25 cellular contexts compared by ENCODE assay signal in genomic region chr15:96166223-96167200, GRCh38.
DNase-seq lines count a peak whose midpoint lies in the region; ATAC-seq and TF ChIP-seq lines count a peak whose summit lies in the region.
"Had no signal": no experiment of that assay in that cellular context is flagged by ENCODE, and none has a peak within 500 bp of the region (broad histone marks: within the 10 kb centered on the region; RNA-seq: fewer than 3 reads in every experiment).

No MANE protein-coding gene starts in this region.

- TF ChIP-seq CTCF in nephron (IDR thresholded peaks at IDR 0.05; ENCODE audit: unreplicated experiment in 3 of 3) (no peak), tibial nerve (IDR thresholded peaks at IDR 0.05) (no peak), natural killer cell (IDR thresholded peaks at IDR 0.05) (no peak)

- 28 to 39% methylated on average over 15 of the region's 15 CpGs for WGBS in tibial nerve, 2 donors

- no peaks in the 10 kb centered on the region for H3K27me3 ChIP-seq in tibial nerve
- H3K27me3 ChIP-seq: right lobe of liver, upper lobe of left lung had no signal

- H3K9me3 ChIP-seq in tibial nerve, result no peaks in the 10 kb centered on the region
- H3K9me3 ChIP-seq: right lobe of liver, upper lobe of left lung had no signal

- peak overlapping the region in 3 of 4 donors; percentile 69 to 80 (median 72) for H3K27ac ChIP-seq in tibial nerve
- H3K27ac ChIP-seq: right lobe of liver, upper lobe of left lung had no signal

- H3K4me3 Mint-ChIP-seq in nephron (peak overlapping the region; percentile 4 to 11 (median 10)), natural killer cell (no peak overlapping the region)
- H3K4me3 Mint-ChIP-seq: activated naive CD8-positive, alpha-beta T cell treated with anti-CD3 and anti-CD28 coated beads, Interleukin-2, amount 50 U/mL, for 24 hours; activated T-cell treated with anti-CD3 and anti-CD28 coated beads, Interleukin-2, amount 50 U/mL, for 24 hours; CD14-positive monocyte; effector memory CD8-positive, alpha-beta T cell; HFFc6; stimulated activated naive CD8-positive, alpha-beta T cell treated with anti-CD3 and anti-CD28 coated beads, Interleukin-15, Interleukin-2, amounts not matched to agents 100 ng/mL and 50 ng/mL, for 24 hours; T-helper 17 cell had no signal

- intact Hi-C loops in natural killer cell (cut with micrococcal nuclease), result no loop called here

- H3K36me3 Mint-ChIP-seq in nephron (ENCODE audit: low read depth) (peaks cover 32% of the 10 kb centered on the region), natural killer cell (no peaks in the 10 kb centered on the region)
- H3K36me3 Mint-ChIP-seq: CD14-positive monocyte had no signal

- H3K27me3 Mint-ChIP-seq in nephron (ENCODE audit: low read depth) (no peaks in the 10 kb centered on the region), natural killer cell (ENCODE audit: low read depth in 2 of 2) (peaks cover 42 to 79% of the 10 kb centered on the region in 2 donors)

- no peaks in the 10 kb centered on the region for H3K36me3 ChIP-seq in tibial nerve
- H3K36me3 ChIP-seq: right lobe of liver, upper lobe of left lung had no signal

- H3K9me3 Mint-ChIP-seq in nephron, result peaks cover 10% of the 10 kb centered on the region
- no peaks in the 10 kb centered on the region for H3K9me3 Mint-ChIP-seq in natural killer cell
- H3K9me3 Mint-ChIP-seq: activated T-cell treated with anti-CD3 and anti-CD28 coated beads, Interleukin-2, amount 50 U/mL, for 24 hours; HFFc6 had no signal

- no peak for ATAC-seq in HG03354 (IDR thresholded peaks at IDR 0.05; ENCODE audit: poor library complexity, severe bottlenecking, unreplicated experiment)
- no peak for ATAC-seq in natural killer cell
- ATAC-seq: activated naive CD8-positive, alpha-beta T cell treated with anti-CD3 and anti-CD28 coated beads, Interleukin-2, amount 50 U/mL, for 24 hours; effector memory CD8-positive, alpha-beta T cell; right lobe of liver; T-helper 17 cell had no signal

- peaks cover 0 to 38% (median 15%) of the 10 kb centered on the region in 4 donors for H3K4me1 ChIP-seq in tibial nerve

- TF ChIP-seq EP300 in tibial nerve (IDR thresholded peaks at IDR 0.05), result peak; percentile 41 to 71

- no peak for TF ChIP-seq POLR2A in tibial nerve (IDR thresholded peaks at IDR 0.05)

- H3K27ac Mint-ChIP-seq in nephron (peak overlapping the region; percentile 71 to 86 (median 75)), natural killer cell (no peak overlapping the region)
- H3K27ac Mint-ChIP-seq: activated naive CD8-positive, alpha-beta T cell treated with anti-CD3 and anti-CD28 coated beads, Interleukin-2, amount 50 U/mL, for 24 hours; activated T-cell treated with anti-CD3 and anti-CD28 coated beads, Interleukin-2, amount 50 U/mL, for 24 hours; CD14-positive monocyte; effector memory CD8-positive, alpha-beta T cell; HFFc6; stimulated activated naive CD8-positive, alpha-beta T cell treated with anti-CD3 and anti-CD28 coated beads, Interleukin-15, Interleukin-2, amounts not matched to agents 100 ng/mL and 50 ng/mL, for 24 hours; T-helper 17 cell had no signal

- in situ Hi-C loops in KBM-7 (cut with MboI; ENCODE audit: low pct_unique_long_range_greater_than_20kb, low sequenced_read_pairs), result no loop called here

- no peak overlapping the region for H3K4me3 ChIP-seq in tibial nerve
- H3K4me3 ChIP-seq: right lobe of liver, upper lobe of left lung had no signal

- DNase-seq in RPMI7951 (ENCODE audit: low read depth) (peak; percentile 9), epidermal melanocyte (ENCODE audit: insufficient read length, low spot score) (peak; percentile 45), tibial nerve (ENCODE audit: low spot score in 2 of 2) (no peak), germinal center (ENCODE audit: low spot score) (no peak), KBM-7 (no peak), natural killer cell (no peak)
- DNase-seq: activated gamma-delta T cell treated with Interleukin-2 at 50 U/mL for 16 hours; activated naive CD8-positive, alpha-beta T cell treated with anti-CD3 and anti-CD28 coated beads, Interleukin-2, amount 50 U/mL, for 24 hours; activated T-cell treated with anti-CD3 and anti-CD28 coated beads, Interleukin-2, amount 50 U/mL, for 24 hours; effector memory CD8-positive, alpha-beta T cell; EL; HFFc6; Kasumi-1; left cardiac atrium; mesendoderm; NCI-H2171; NCI-H524 treated with DMSO at 0.1 percent for 48 hours; posterior cingulate gyrus; right lobe of liver; T-helper 17 cell; upper lobe of left lung had no signal

- H3K4me1 Mint-ChIP-seq in nephron (peaks cover 58% of the 10 kb centered on the region), natural killer cell (no peaks in the 10 kb centered on the region)
- H3K4me1 Mint-ChIP-seq: activated naive CD8-positive, alpha-beta T cell treated with anti-CD3 and anti-CD28 coated beads, Interleukin-2, amount 50 U/mL, for 24 hours; CD14-positive monocyte; T-helper 17 cell had no signal

Comparison
In these comparisons a context has a peak if more than half of its experiments do, and no peak if none do; other contexts are left out.
1. DNase-seq: peak in RPMI7951 (single experiment) and epidermal melanocyte (single experiment); none in tibial nerve (0 of 2), germinal center (single experiment), KBM-7 (single experiment) and natural killer cell (single experiment).
2. H3K27ac Mint-ChIP-seq: peak in nephron (3 of 3); none in natural killer cell (0 of 2).